15 cellular contexts compared by ENCODE assay signal in genomic region chr10:73039635-73040034, GRCh38. TPM values are rescaled to one million over a fixed set of nuclear protein-coding genes. Genes with fewer than 3 reads are reported as not detected.
DNase-seq lines count a peak whose midpoint lies in the region; ATAC-seq and TF ChIP-seq lines count a peak whose summit lies in the region.
"Had no signal": no experiment of that assay in that cellular context is flagged by ENCODE, and none has a peak within 500 bp of the region (broad histone marks: within the 10 kb centered on the region; RNA-seq: fewer than 3 reads in every experiment).

No MANE protein-coding gene starts in this region.

- H3K36me3 Mint-ChIP-seq in neural progenitor cell = peaks cover 9% of the 10 kb centered on the region

- POLR2A ChIA-PET in SK-N-SH (lab: Yijun Ruan, JAX) = no interaction called here
- POLR2A ChIA-PET in GM10248 (lab: Yijun Ruan, JAX) = interaction anchor here (0.6 kb wide), 1 partner anchor 130 kb away, joined by 5 read pairs; no protein-coding TSS in a partner anchor

- intact Hi-C loops in sciatic nerve (cut with DNase I) = no loop called here

- no peak overlapping the region for H3K4me3 Mint-ChIP-seq in neural progenitor cell
- H3K4me3 Mint-ChIP-seq: activated CD8-positive, alpha-beta T cell treated with anti-CD3 and anti-CD28 coated beads, Interleukin-2, amount 10 ng/mL, durations not matched to agents 7 days and 5 days; CD8-positive, alpha-beta T cell; IgD-negative memory B cell; stimulated activated naive CD8-positive, alpha-beta T cell treated with anti-CD3 and anti-CD28 coated beads, Interleukin-15, amount 100 ng/mL, for 72 hours had no signal

- no peaks in the 10 kb centered on the region for H3K9me2 ChIP-seq in SK-N-SH

- H3K79me2 ChIP-seq in SK-N-SH (ENCODE audit: insufficient read depth) (no peaks in the 10 kb centered on the region; the same call in 1 of the 2 replicates), neural progenitor cell (ENCODE audit: low read depth) (no peaks in the 10 kb centered on the region)

- H3F3A ChIP-seq in SK-N-SH (replicated peaks; ENCODE audit: insufficient read depth) (peaks cover 17% of the 10 kb centered on the region), neural progenitor cell (ENCODE audit: low read depth) (no peaks in the 10 kb centered on the region)

- H3K4me1 ChIP-seq in SK-N-SH (ENCODE audit: control insufficient read depth in 1 of 2, insufficient read depth in 2 of 2, low read depth in 1 of 2, low read length in 1 of 2) (peaks cover 0 to 10% of the 10 kb centered on the region in 2 experiments; a peak in 2 of 4 replicates), neural progenitor cell (no peaks in the 10 kb centered on the region)

- H3K4me3 ChIP-seq in SK-N-SH (ENCODE audit: low read depth in 2 of 2, low read length in 1 of 2) (no peak overlapping the region), neural progenitor cell (no peak overlapping the region)

- peaks cover 10 to 49% of the 10 kb centered on the region in 2 experiments for H3K36me3 ChIP-seq in SK-N-SH (replicated peaks in 1 of 2; ENCODE audit: control insufficient read depth in 1 of 2, insufficient read depth in 2 of 2, low read length in 1 of 2)
- no peaks in the 10 kb centered on the region for H3K36me3 ChIP-seq in neural progenitor cell

- TF ChIP-seq CTCF in SK-N-SH (IDR thresholded peaks at IDR 0.05) (no peak), GM10248 (IDR thresholded peaks at IDR 0.05; ENCODE audit: control extremely low read depth, extremely low read depth, low read depth, missing control alignments) (no peak), neural progenitor cell (IDR thresholded peaks at IDR 0.05) (no peak)

- no peak for TF ChIP-seq EP300 in SK-N-SH (IDR thresholded peaks at IDR 0.05; ENCODE audit: borderline replicate concordance in 1 of 2, low read depth in 1 of 2, low read length in 1 of 2)

- no peaks in the 10 kb centered on the region for H3K9me3 Mint-ChIP-seq in neural progenitor cell
- H3K9me3 Mint-ChIP-seq: CD8-positive, alpha-beta T cell; stimulated activated naive CD8-positive, alpha-beta T cell treated with anti-CD3 and anti-CD28 coated beads, Interleukin-15, amount 100 ng/mL, for 72 hours had no signal

- WGBS in SK-N-SH (ENCODE audit: low lambda C conversion rate) = 69% methylated on average over 3 of the region's 3 CpGs

- peak; percentile 86 for DNase-seq in EL
- no peak for DNase-seq in SK-N-SH
- peak; percentile 61 for DNase-seq in fibroblast of the conjunctiva (ENCODE audit: low read depth)
- no peak for DNase-seq in sciatic nerve (ENCODE audit: low spot score)
- no peak for DNase-seq in GM10248 (ENCODE audit: extremely low spot score)
- no peak for DNase-seq in activated CD4-positive, alpha-beta T cell treated with anti-CD3 and anti-CD28 coated beads for 48 hours
- DNase-seq in NCI-H2107 (lab: John Stamatoyannopoulos, UW) = no peak
- no peak for DNase-seq in neural progenitor cell (ENCODE audit: low spot score)
- DNase-seq: activated CD8-positive, alpha-beta T cell treated with anti-CD3 and anti-CD28 coated beads, Interleukin-2, amount 10 ng/mL, durations not matched to agents 7 days and 5 days; activated gamma-delta T cell treated with Interleukin-2 at 50 U/mL for 16 hours; CD8-positive, alpha-beta T cell; NCI-H69; stimulated activated naive CD8-positive, alpha-beta T cell treated with anti-CD3 and anti-CD28 coated beads, Interleukin-15, amount 100 ng/mL, for 72 hours had no signal

- H3K27me3 Mint-ChIP-seq in neural progenitor cell (ENCODE audit: insufficient read depth, low read depth) = peaks cover 2% of the 10 kb centered on the region
- H3K27me3 Mint-ChIP-seq: IgD-negative memory B cell; stimulated activated naive CD8-positive, alpha-beta T cell treated with anti-CD3 and anti-CD28 coated beads, Interleukin-15, amount 100 ng/mL, for 72 hours had no signal

- H2AFZ ChIP-seq in SK-N-SH (ENCODE audit: low read depth) (no peak overlapping the region), neural progenitor cell (replicated peaks) (no peak overlapping the region)

- H3K4me1 Mint-ChIP-seq in neural progenitor cell = no peaks in the 10 kb centered on the region
- H3K4me1 Mint-ChIP-seq: stimulated activated naive CD8-positive, alpha-beta T cell treated with anti-CD3 and anti-CD28 coated beads, Interleukin-15, amount 100 ng/mL, for 72 hours had no signal

- H3K9ac ChIP-seq in SK-N-SH = no peak overlapping the region
- H3K9ac ChIP-seq in neural progenitor cell = no peak overlapping the region

- no peak overlapping the region for H3K27ac Mint-ChIP-seq in neural progenitor cell
- H3K27ac Mint-ChIP-seq: activated CD8-positive, alpha-beta T cell treated with anti-CD3 and anti-CD28 coated beads, Interleukin-2, amount 10 ng/mL, durations not matched to agents 7 days and 5 days; CD8-positive, alpha-beta T cell; IgD-negative memory B cell; stimulated activated naive CD8-positive, alpha-beta T cell treated with anti-CD3 and anti-CD28 coated beads, Interleukin-15, amount 100 ng/mL, for 72 hours had no signal

- TF ChIP-seq RAD21 in SK-N-SH (IDR thresholded peaks at IDR 0.05; ENCODE audit: low read length) = no peak

- H3K9me3 ChIP-seq in SK-N-SH = no peaks in the 10 kb centered on the region
- H3K9me3 ChIP-seq in neural progenitor cell (ENCODE audit: low read depth) = no peaks in the 10 kb centered on the region

- H3K27ac ChIP-seq in SK-N-SH (ENCODE audit: low read depth in 2 of 2, low read length in 1 of 2) = peak overlapping the region in 1 of 2 experiments; percentile 53; a peak in 2 of 4 replicates
- no peak overlapping the region for H3K27ac ChIP-seq in neural progenitor cell

- H3K27me3 ChIP-seq in SK-N-SH (ENCODE audit: insufficient read depth) = no peaks in the 10 kb centered on the region
- no peaks in the 10 kb centered on the region for H3K27me3 ChIP-seq in neural progenitor cell

- H3K4me2 ChIP-seq in SK-N-SH = no peak overlapping the region
- H3K4me2 ChIP-seq in neural progenitor cell = no peak overlapping the region

- no peaks in the 10 kb centered on the region for H4K20me1 ChIP-seq in SK-N-SH (ENCODE audit: insufficient read depth)
- H4K20me1 ChIP-seq in neural progenitor cell (ENCODE audit: low read depth) = peaks cover under 1% of the 10 kb centered on the region

- CTCF ChIA-PET in SK-N-SH (lab: Yijun Ruan, JAX) (interaction anchor here (1.0 kb wide), 1 partner anchor 22 kb away, joined by 7 read pairs; no protein-coding TSS in a partner anchor), GM10248 (lab: Yijun Ruan, JAX) (interaction anchor here (1.0 to 1.4 kb wide), 3 partner anchors 10 to 96 kb away, joined by 3 to 5 read pairs (median 3); no protein-coding TSS in a partner anchor)

- peak; percentile 90 for ATAC-seq in sciatic nerve
- ATAC-seq: activated CD8-positive, alpha-beta T cell treated with anti-CD3 and anti-CD28 coated beads, Interleukin-2, amount 10 ng/mL, durations not matched to agents 7 days and 5 days; CD8-positive, alpha-beta T cell; esophagus mucosa; stimulated activated naive CD8-positive, alpha-beta T cell treated with anti-CD3 and anti-CD28 coated beads, Interleukin-15, amount 100 ng/mL, for 72 hours had no signal

TF ChIP-seq in SK-N-SH, 30 proteins besides CTCF, POLR2A, EP300 and RAD21:
- TF ChIP-seq, protein P1, sequence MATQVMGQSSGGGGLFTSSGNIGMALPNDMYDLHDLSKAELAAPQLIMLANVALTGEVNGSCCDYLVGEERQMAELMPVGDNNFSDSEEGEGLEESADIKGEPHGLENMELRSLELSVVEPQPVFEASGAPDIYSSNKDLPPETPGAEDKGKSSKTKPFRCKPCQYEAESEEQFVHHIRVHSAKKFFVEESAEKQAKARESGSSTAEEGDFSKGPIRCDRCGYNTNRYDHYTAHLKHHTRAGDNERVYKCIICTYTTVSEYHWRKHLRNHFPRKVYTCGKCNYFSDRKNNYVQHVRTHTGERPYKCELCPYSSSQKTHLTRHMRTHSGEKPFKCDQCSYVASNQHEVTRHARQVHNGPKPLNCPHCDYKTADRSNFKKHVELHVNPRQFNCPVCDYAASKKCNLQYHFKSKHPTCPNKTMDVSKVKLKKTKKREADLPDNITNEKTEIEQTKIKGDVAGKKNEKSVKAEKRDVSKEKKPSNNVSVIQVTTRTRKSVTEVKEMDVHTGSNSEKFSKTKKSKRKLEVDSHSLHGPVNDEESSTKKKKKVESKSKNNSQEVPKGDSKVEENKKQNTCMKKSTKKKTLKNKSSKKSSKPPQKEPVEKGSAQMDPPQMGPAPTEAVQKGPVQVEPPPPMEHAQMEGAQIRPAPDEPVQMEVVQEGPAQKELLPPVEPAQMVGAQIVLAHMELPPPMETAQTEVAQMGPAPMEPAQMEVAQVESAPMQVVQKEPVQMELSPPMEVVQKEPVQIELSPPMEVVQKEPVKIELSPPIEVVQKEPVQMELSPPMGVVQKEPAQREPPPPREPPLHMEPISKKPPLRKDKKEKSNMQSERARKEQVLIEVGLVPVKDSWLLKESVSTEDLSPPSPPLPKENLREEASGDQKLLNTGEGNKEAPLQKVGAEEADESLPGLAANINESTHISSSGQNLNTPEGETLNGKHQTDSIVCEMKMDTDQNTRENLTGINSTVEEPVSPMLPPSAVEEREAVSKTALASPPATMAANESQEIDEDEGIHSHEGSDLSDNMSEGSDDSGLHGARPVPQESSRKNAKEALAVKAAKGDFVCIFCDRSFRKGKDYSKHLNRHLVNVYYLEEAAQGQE (IDR thresholded peaks at IDR 0.05; ENCODE audit: low read depth, low read length) = no peak
- peak; percentile 30; the same call in 1 of the 2 replicates for TF ChIP-seq TCF12 (IDR thresholded peaks at IDR 0.05)
- TF ChIP-seq TEAD4 (IDR thresholded peaks at IDR 0.05; ENCODE audit: borderline replicate concordance, insufficient read depth) = 0 out of 2 replicates have a peak, but pooled peaks have one; percentile 18
- TF ChIP-seq FOSL2 (IDR thresholded peaks at IDR 0.05; ENCODE audit: borderline replicate concordance, low read depth) = 0 out of 2 replicates have a peak, but pooled peaks have one; percentile 4

RNA-seq across cellular contexts. Expression of gene P4HA1, which starts 57.0 kb away (rescaled TPM):
- 34.8 and 52.0 TPM in 2 replicates for polyA plus RNA-seq in SK-N-SH (2012; rRNA removed)
- 61.8 and 71.5 TPM in 2 replicates for polyA plus RNA-seq in SK-N-SH (2012; cell fraction: cytosol; rRNA removed)
- 14.7 and 39.7 TPM in 2 replicates for polyA plus RNA-seq in SK-N-SH (2012; cell fraction: nucleus; rRNA removed)
- total RNA-seq in sciatic nerve (51.8 TPM), neural progenitor cell (ENCODE audit: low replicate concordance) (144 and 200 TPM in 2 replicates)

Comparison
In these comparisons a context has a peak if more than half of its experiments do, and no peak if none do; other contexts are left out.
1. DNase-seq: peak in EL (single experiment) and fibroblast of the conjunctiva (single experiment); none in SK-N-SH (single experiment), sciatic nerve (single experiment), GM10248 (single experiment), activated CD4-positive, alpha-beta T cell treated with anti-CD3 and anti-CD28 coated beads for 48 hours (single experiment), NCI-H2107 (single experiment) and neural progenitor cell (single experiment).